Comparison of ENCODE assay signal across 28 cellular contexts in the genomic region with DNA sequence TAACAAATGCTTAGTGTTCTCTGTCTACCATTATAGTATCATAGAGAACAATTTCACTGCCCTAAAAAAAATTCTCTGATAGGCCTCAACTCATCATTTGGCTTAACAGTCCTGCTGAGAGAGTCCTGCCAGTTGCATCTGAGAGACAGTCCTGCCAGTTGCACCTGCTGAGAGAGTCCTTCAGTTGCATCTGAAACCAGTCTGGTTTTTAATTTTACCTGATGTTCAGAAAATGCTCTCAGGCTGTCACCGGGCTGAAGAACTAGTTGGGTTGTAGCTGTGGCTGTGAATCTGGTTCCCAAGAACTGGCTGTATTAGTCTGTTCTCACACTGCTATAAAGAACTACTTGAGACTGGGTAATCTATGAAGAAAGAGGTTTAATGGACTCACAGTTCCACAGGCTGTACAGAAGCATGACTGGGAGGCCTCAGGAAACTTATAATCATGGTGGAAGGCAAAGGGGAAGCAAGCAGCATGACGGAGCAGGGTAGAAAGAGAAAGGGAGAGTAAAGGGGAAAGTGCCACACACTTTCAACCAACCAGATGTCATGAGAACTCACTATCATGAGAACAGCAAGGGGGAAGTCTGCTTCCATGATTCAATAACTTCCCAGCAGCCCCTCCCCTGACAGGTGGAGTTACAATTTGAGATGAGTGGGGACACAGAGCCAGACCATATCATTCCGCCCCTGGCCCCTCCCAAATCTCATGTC. TPM values are rescaled to one million over a fixed set of nuclear protein-coding genes. Genes with fewer than 3 reads are reported as not detected.
A peak's percentile ranks its signal among the peaks of the same experiment; 100 is the strongest.
DNase-seq lines count a peak whose midpoint lies in the region; ATAC-seq and TF ChIP-seq lines count a peak whose summit lies in the region.
"Had no signal": no experiment of that assay in that cellular context is flagged by ENCODE, and none has a peak within 500 bp of the region (broad histone marks: within the 10 kb centered on the region; RNA-seq: fewer than 3 reads in every experiment).

No MANE protein-coding gene starts in this region.

- H3K4me3 Mint-ChIP-seq in activated CD4-positive, alpha-beta T cell treated with anti-CD3 and anti-CD28 coated beads, Interleukin-2, amount 10 ng/mL, durations not matched to agents 7 days and 5 days, result no peak overlapping the region
- H3K4me3 Mint-ChIP-seq in CD8-positive, alpha-beta T cell, result peak overlapping the region; percentile 40
- H3K4me3 Mint-ChIP-seq in activated CD8-positive, alpha-beta T cell treated with anti-CD3 and anti-CD28 coated beads, Interleukin-2, amount 10 ng/mL, durations not matched to agents 7 days and 5 days, result no peak overlapping the region
- H3K4me3 Mint-ChIP-seq in naive thymus-derived CD8-positive, alpha-beta T cell, result peak overlapping the region in 8 of 10 donors; percentile 11 to 72 (median 26)
- H3K4me3 Mint-ChIP-seq: H9, IgD-negative memory B cell, nephron had no signal

- DNase-seq in activated CD4-positive, alpha-beta T cell treated with anti-CD3 and anti-CD28 coated beads, Interleukin-2, amount 10 ng/mL, durations not matched to agents 7 days and 5 days, result no peak
- no peak for DNase-seq in activated CD4-positive, alpha-beta T cell treated with anti-CD3 and anti-CD28 coated beads, Interleukin-2, amount 50 U/mL, for 1 hour
- DNase-seq in CD8-positive, alpha-beta T cell, result no peak
- no peak for DNase-seq in activated CD8-positive, alpha-beta T cell treated with anti-CD3 and anti-CD28 coated beads, Interleukin-2, amount 10 ng/mL, durations not matched to agents 7 days and 5 days
- no peak for DNase-seq in naive thymus-derived CD8-positive, alpha-beta T cell
- DNase-seq in brain microvascular endothelial cell, result no peak
- DNase-seq in NCI-H187 treated with DMSO at 0.1 percent for 48 hours (lab: John Stamatoyannopoulos, UW), result no peak
- no peak for DNase-seq in SKM-1 treated with dmso at 0.1 percent for 144 hours (lab: John Stamatoyannopoulos, UW; ENCODE audit: unreplicated experiment)
- DNase-seq: BE2C; body of pancreas; effector memory CD4-positive, alpha-beta T cell; H9; hippocampal formation; left ventricle myocardium inferior; NCI-H1436; NCI-H2171; NCI-H524; ovary; spleen; stimulated activated CD4-positive, alpha-beta T cell treated with anti-CD3 and anti-CD28 coated beads, Interleukin-4, amount 100 ng/mL, for 4 hours; stomach; T1000 had no signal

- CTCF ChIA-PET in activated CD4-positive, alpha-beta T cell treated with anti-CD3 and anti-CD28 coated beads, Interleukin-2, amount 10 ng/mL, durations not matched to agents 7 days and 5 days (lab: Charles Lee), result no interaction called here
- CTCF ChIA-PET in CD8-positive, alpha-beta T cell (lab: Charles Lee), result no interaction called here
- CTCF ChIA-PET in activated CD8-positive, alpha-beta T cell treated with anti-CD3 and anti-CD28 coated beads, Interleukin-2, amount 10 ng/mL, durations not matched to agents 7 days and 5 days (lab: Charles Lee), result no interaction called here

- H3K27ac Mint-ChIP-seq in activated CD4-positive, alpha-beta T cell treated with anti-CD3 and anti-CD28 coated beads, Interleukin-2, amount 10 ng/mL, durations not matched to agents 7 days and 5 days, result peak overlapping the region; percentile 62
- peak overlapping the region; percentile 84 for H3K27ac Mint-ChIP-seq in CD8-positive, alpha-beta T cell
- peak overlapping the region; percentile 28 for H3K27ac Mint-ChIP-seq in activated CD8-positive, alpha-beta T cell treated with anti-CD3 and anti-CD28 coated beads, Interleukin-2, amount 10 ng/mL, durations not matched to agents 7 days and 5 days
- peak overlapping the region in 9 of 10 donors; percentile 53 to 89 (median 79) for H3K27ac Mint-ChIP-seq in naive thymus-derived CD8-positive, alpha-beta T cell
- H3K27ac Mint-ChIP-seq: H9, IgD-negative memory B cell, nephron had no signal

- POLR2A ChIA-PET in activated CD4-positive, alpha-beta T cell treated with anti-CD3 and anti-CD28 coated beads, Interleukin-2, amount 10 ng/mL, durations not matched to agents 7 days and 5 days (lab: Charles Lee), result no interaction called here
- POLR2A ChIA-PET in CD8-positive, alpha-beta T cell (lab: Charles Lee), result interaction anchor here (1.6 kb wide), 1 partner anchor 10 kb away, joined by 4 read pairs; no protein-coding TSS in a partner anchor
- POLR2A ChIA-PET in activated CD8-positive, alpha-beta T cell treated with anti-CD3 and anti-CD28 coated beads, Interleukin-2, amount 10 ng/mL, durations not matched to agents 7 days and 5 days (lab: Charles Lee), result no interaction called here
- POLR2A ChIA-PET in naive thymus-derived CD8-positive, alpha-beta T cell (lab: Charles Lee), result interaction anchor here (0.6 kb wide), 1 partner anchor 351 kb away, joined by 3 read pairs; no protein-coding TSS in a partner anchor

- peaks cover 45% of the 10 kb centered on the region for H3K9me3 Mint-ChIP-seq in activated CD4-positive, alpha-beta T cell treated with anti-CD3 and anti-CD28 coated beads, Interleukin-2, amount 10 ng/mL, durations not matched to agents 7 days and 5 days
- H3K9me3 Mint-ChIP-seq in CD8-positive, alpha-beta T cell, result peaks cover 21% of the 10 kb centered on the region
- H3K9me3 Mint-ChIP-seq in activated CD8-positive, alpha-beta T cell treated with anti-CD3 and anti-CD28 coated beads, Interleukin-2, amount 10 ng/mL, durations not matched to agents 7 days and 5 days (ENCODE audit: insufficient read depth), result peaks cover 19% of the 10 kb centered on the region
- H3K9me3 Mint-ChIP-seq in naive thymus-derived CD8-positive, alpha-beta T cell, result peaks cover 0 to 45% (median 32%) of the 10 kb centered on the region in 9 donors

- no peaks in the 10 kb centered on the region for H3K27me3 Mint-ChIP-seq in activated CD4-positive, alpha-beta T cell treated with anti-CD3 and anti-CD28 coated beads, Interleukin-2, amount 10 ng/mL, durations not matched to agents 7 days and 5 days
- H3K27me3 Mint-ChIP-seq in CD8-positive, alpha-beta T cell (ENCODE audit: low read depth), result no peaks in the 10 kb centered on the region
- H3K27me3 Mint-ChIP-seq in activated CD8-positive, alpha-beta T cell treated with anti-CD3 and anti-CD28 coated beads, Interleukin-2, amount 10 ng/mL, durations not matched to agents 7 days and 5 days (ENCODE audit: low read depth), result no peaks in the 10 kb centered on the region
- no peaks in the 10 kb centered on the region for H3K27me3 Mint-ChIP-seq in naive thymus-derived CD8-positive, alpha-beta T cell
- H3K27me3 Mint-ChIP-seq: IgD-negative memory B cell had no signal

- H3K9me3 ChIP-seq in CD8-positive, alpha-beta T cell (ENCODE audit: low read length), result peaks cover 9% of the 10 kb centered on the region
- H3K9me3 ChIP-seq: BE2C, ovary had no signal

- peaks cover 78% of the 10 kb centered on the region for H3K4me1 Mint-ChIP-seq in activated CD4-positive, alpha-beta T cell treated with anti-CD3 and anti-CD28 coated beads, Interleukin-2, amount 10 ng/mL, durations not matched to agents 7 days and 5 days
- H3K4me1 Mint-ChIP-seq in CD8-positive, alpha-beta T cell (ENCODE audit: low read depth), result peaks cover 46% of the 10 kb centered on the region
- peaks cover 45% of the 10 kb centered on the region for H3K4me1 Mint-ChIP-seq in activated CD8-positive, alpha-beta T cell treated with anti-CD3 and anti-CD28 coated beads, Interleukin-2, amount 10 ng/mL, durations not matched to agents 7 days and 5 days (ENCODE audit: low read depth)
- peaks cover 34 to 55% (median 45%) of the 10 kb centered on the region in 4 donors for H3K4me1 Mint-ChIP-seq in naive thymus-derived CD8-positive, alpha-beta T cell
- H3K4me1 Mint-ChIP-seq: IgD-negative memory B cell, nephron had no signal

- intact Hi-C loops in CD8-positive, alpha-beta T cell (cut with DNase I, micrococcal nuclease), result loop anchor here in 1 of 2 experiments (1.0 kb wide), 1 partner anchor 29 kb away; no protein-coding TSS in a partner anchor

- no peak overlapping the region for H3K27ac ChIP-seq in CD8-positive, alpha-beta T cell (ENCODE audit: low read depth, low read length)
- H3K27ac ChIP-seq in brain microvascular endothelial cell, result no peak overlapping the region
- H3K27ac ChIP-seq: A549, body of pancreas, left ventricle myocardium inferior, ovary, right atrium auricular region, stomach, tibial nerve had no signal

- in situ Hi-C loops in brain microvascular endothelial cell (cut with HindIII; ENCODE audit: low pct_ligation_motif_present, low sequenced_read_pairs), result no loop called here

- H3K36me3 ChIP-seq in CD8-positive, alpha-beta T cell (ENCODE audit: insufficient read depth, low read length), result peaks cover 5% of the 10 kb centered on the region
- no peaks in the 10 kb centered on the region for H3K36me3 ChIP-seq in brain microvascular endothelial cell (replicated peaks)
- H3K36me3 ChIP-seq: BE2C, ovary, right atrium auricular region had no signal

- H3K4me3 ChIP-seq in CD8-positive, alpha-beta T cell (ENCODE audit: low read depth, low read length), result no peak overlapping the region
- no peak overlapping the region for H3K4me3 ChIP-seq in brain microvascular endothelial cell (ENCODE audit: low read depth, low read length)
- H3K4me3 ChIP-seq: A549, body of pancreas, left ventricle myocardium inferior, ovary, right atrium auricular region, spleen, stomach, tibial nerve had no signal

- ATAC-seq in CD8-positive, alpha-beta T cell, result no peak
- ATAC-seq in activated CD8-positive, alpha-beta T cell treated with anti-CD3 and anti-CD28 coated beads, Interleukin-2, amount 10 ng/mL, durations not matched to agents 7 days and 5 days, result no peak
- ATAC-seq in naive thymus-derived CD8-positive, alpha-beta T cell, result no peak
- ATAC-seq: A549, body of pancreas, esophagus mucosa had no signal

- no peak for TF ChIP-seq CTCF in CD8-positive, alpha-beta T cell (IDR thresholded peaks at IDR 0.05)
- TF ChIP-seq CTCF in brain microvascular endothelial cell (IDR thresholded peaks at IDR 0.05; ENCODE audit: low read depth, low read length, missing control alignments), result no peak

- peaks cover 85% of the 10 kb centered on the region for H3K36me3 Mint-ChIP-seq in activated CD4-positive, alpha-beta T cell treated with anti-CD3 and anti-CD28 coated beads, Interleukin-2, amount 10 ng/mL, durations not matched to agents 7 days and 5 days (ENCODE audit: low read depth)
- peaks cover 69% of the 10 kb centered on the region for H3K36me3 Mint-ChIP-seq in CD8-positive, alpha-beta T cell
- H3K36me3 Mint-ChIP-seq in activated CD8-positive, alpha-beta T cell treated with anti-CD3 and anti-CD28 coated beads, Interleukin-2, amount 10 ng/mL, durations not matched to agents 7 days and 5 days (ENCODE audit: low read depth), result peaks cover 93% of the 10 kb centered on the region
- H3K36me3 Mint-ChIP-seq in naive thymus-derived CD8-positive, alpha-beta T cell, result peaks cover 25 to 57% (median 46%) of the 10 kb centered on the region in 3 donors

- H3K4me1 ChIP-seq in CD8-positive, alpha-beta T cell (ENCODE audit: insufficient read depth, low read length), result peaks cover 68% of the 10 kb centered on the region
- H3K4me1 ChIP-seq: A549, BE2C, body of pancreas, tibial nerve had no signal

- H3K27me3 ChIP-seq in CD8-positive, alpha-beta T cell (ENCODE audit: insufficient read depth, low read length), result no peaks in the 10 kb centered on the region
- H3K27me3 ChIP-seq in brain microvascular endothelial cell (replicated peaks), result no peaks in the 10 kb centered on the region
- H3K27me3 ChIP-seq: body of pancreas, ovary, right atrium auricular region, spleen, stomach, tibial nerve had no signal

RNA-seq across cellular contexts. Expression of a gene that starts 51.6 kb away (rescaled TPM):
- 100 to 1,000 TPM; 244 to 293 TPM for total RNA-seq in activated CD4-positive, alpha-beta T cell treated with anti-CD3 and anti-CD28 coated beads, Interleukin-2, amount 10 ng/mL, durations not matched to agents 7 days and 5 days
- total RNA-seq in CD8-positive, alpha-beta T cell, result 100 to 1,000 TPM; 429 to 433 TPM
- 100 to 1,000 TPM; 318 to 343 TPM for total RNA-seq in activated CD8-positive, alpha-beta T cell treated with anti-CD3 and anti-CD28 coated beads, Interleukin-2, amount 10 ng/mL, durations not matched to agents 7 days and 5 days
- 100 to 1,000 TPM; 284 to 306 TPM for total RNA-seq in naive thymus-derived CD8-positive, alpha-beta T cell
- polyA plus RNA-seq in naive thymus-derived CD8-positive, alpha-beta T cell, result 100 to 1,000 TPM; 184 to 264 (median 209) TPM

Comparison
In these comparisons a context has a peak if more than half of its experiments do, and no peak if none do; other contexts are left out.
1. H3K27ac Mint-ChIP-seq: peak in every context shown above with its lines; median percentile 84 in CD8-positive, alpha-beta T cell; 79 in naive thymus-derived CD8-positive, alpha-beta T cell; 62 in activated CD4-positive, alpha-beta T cell treated with anti-CD3 and anti-CD28 coated beads, Interleukin-2, amount 10 ng/mL, durations not matched to agents 7 days and 5 days; 28 in activated CD8-positive, alpha-beta T cell treated with anti-CD3 and anti-CD28 coated beads, Interleukin-2, amount 10 ng/mL, durations not matched to agents 7 days and 5 days.
2. H3K4me3 Mint-ChIP-seq: peak in CD8-positive, alpha-beta T cell (single experiment) and naive thymus-derived CD8-positive, alpha-beta T cell (8 of 10); none in activated CD4-positive, alpha-beta T cell treated with anti-CD3 and anti-CD28 coated beads, Interleukin-2, amount 10 ng/mL, durations not matched to agents 7 days and 5 days (single experiment) and activated CD8-positive, alpha-beta T cell treated with anti-CD3 and anti-CD28 coated beads, Interleukin-2, amount 10 ng/mL, durations not matched to agents 7 days and 5 days (single experiment).
3. POLR2A ChIA-PET loops: an anchor here in CD8-positive, alpha-beta T cell (1.6 kb wide) and naive thymus-derived CD8-positive, alpha-beta T cell (0.6 kb wide); none called in activated CD4-positive, alpha-beta T cell treated with anti-CD3 and anti-CD28 coated beads, Interleukin-2, amount 10 ng/mL, durations not matched to agents 7 days and 5 days and activated CD8-positive, alpha-beta T cell treated with anti-CD3 and anti-CD28 coated beads, Interleukin-2, amount 10 ng/mL, durations not matched to agents 7 days and 5 days.